Comparison of ENCODE assay signal across 24 cellular contexts in genomic region chr7:116240021-116240659, GRCh38. TPM values are rescaled to one million over a fixed set of nuclear protein-coding genes. Genes with fewer than 3 reads are reported as not detected.
DNase-seq lines count a peak whose midpoint lies in the region; ATAC-seq, FAIRE-seq and TF ChIP-seq lines count a peak whose summit lies in the region.
"Had no signal": no experiment of that assay in that cellular context is flagged by ENCODE, and none has a peak within 500 bp of the region (broad histone marks: within the 10 kb centered on the region; RNA-seq: fewer than 3 reads in every experiment).

No MANE protein-coding gene starts in this region.

- H3K27me3 ChIP-seq in Caco-2 (replicated peaks; ENCODE audit: control insufficient read depth, insufficient read depth, low read length) (no peaks in the 10 kb centered on the region), astrocyte (ENCODE audit: insufficient read depth, low read length) (no peaks in the 10 kb centered on the region), thoracic aorta (replicated peaks; ENCODE audit: insufficient read depth) (no peaks in the 10 kb centered on the region)
- H3K27me3 ChIP-seq in naive thymus-derived CD4-positive, alpha-beta T cell (ENCODE audit: control insufficient read depth in 2 of 2, insufficient read depth in 2 of 2, low read length in 2 of 2): no peaks in the 10 kb centered on the region
- H3K27me3 ChIP-seq: neural progenitor cell, suprapubic skin had no signal

- DNase-seq in Caco-2 (no peak), astrocyte (ENCODE audit: low read depth) (no peak), thoracic aorta (ENCODE audit: low spot score) (no peak), T1000 (lab: John Stamatoyannopoulos, UW) (no peak), EL (no peak)
- DNase-seq in naive thymus-derived CD4-positive, alpha-beta T cell: no peak
- DNase-seq: activated CD4-positive, alpha-beta T cell treated with anti-CD3 and anti-CD28 coated beads for 4 hours; DND-41; head of caudate nucleus; left colon; NCI-H1694 treated with DMSO at 0.1 percent for 48 hours; NCI-H748 treated with DMSO at 0.1 percent for 48 hours; OCI-M1; Right ventricle myocardium superior had no signal

- H3K27ac ChIP-seq in astrocyte (ENCODE audit: low read depth, low read length) (no peak overlapping the region), thoracic aorta (peak overlapping the region; percentile 32 to 33)
- no peak overlapping the region for H3K27ac ChIP-seq in naive thymus-derived CD4-positive, alpha-beta T cell (ENCODE audit: low read depth, low read length)
- H3K27ac ChIP-seq: neural progenitor cell, prostate gland, suprapubic skin had no signal

- peaks cover 15% of the 10 kb centered on the region for H3K4me1 ChIP-seq in Caco-2
- H3K4me1 ChIP-seq in astrocyte (ENCODE audit: insufficient read depth, low read length): no peaks in the 10 kb centered on the region
- peaks cover 8 to 28% of the 10 kb centered on the region in 2 donors for H3K4me1 ChIP-seq in naive thymus-derived CD4-positive, alpha-beta T cell (ENCODE audit: control insufficient read depth in 2 of 2, insufficient read depth in 2 of 2, low read length in 2 of 2)
- peaks cover 46 to 66% of the 10 kb centered on the region in 2 donors for H3K4me1 ChIP-seq in thoracic aorta (ENCODE audit: control insufficient read depth in 1 of 2, low read depth in 2 of 2)
- H3K4me1 ChIP-seq: neural progenitor cell, prostate gland, suprapubic skin had no signal

- ATAC-seq in naive thymus-derived CD4-positive, alpha-beta T cell: no peak
- ATAC-seq in thoracic aorta (ENCODE audit: insufficient number of reproducible peaks, low FRiP score, low read depth) (no peak), GM21367 (IDR thresholded peaks at IDR 0.05; ENCODE audit: unreplicated experiment) (no peak)
- ATAC-seq: GM23338 had no signal

- peaks cover 73% of the 10 kb centered on the region for H3K36me3 Mint-ChIP-seq in Caco-2 (ENCODE audit: insufficient read depth, unreplicated experiment)
- H3K36me3 Mint-ChIP-seq in astrocyte (ENCODE audit: low read depth, unreplicated experiment): peaks cover 30% of the 10 kb centered on the region
- peaks cover 5 to 44% (median 36%) of the 10 kb centered on the region in 5 donors for H3K36me3 Mint-ChIP-seq in naive thymus-derived CD4-positive, alpha-beta T cell

- H3K4me3 Mint-ChIP-seq in Caco-2 (ENCODE audit: unreplicated experiment) (no peak overlapping the region), astrocyte (ENCODE audit: unreplicated experiment) (no peak overlapping the region)
- H3K4me3 Mint-ChIP-seq in naive thymus-derived CD4-positive, alpha-beta T cell: no peak overlapping the region
- H3K4me3 Mint-ChIP-seq: activated T-helper 1 cell treated with anti-CD3 and anti-CD28 coated beads, Interleukin-12 subunit alpha, Interleukin-12 subunit beta, Interleukin-2, Interleukin-4 antibody, amounts not matched to agents 30 ng/mL and 10 ng/mL and 1 ng/mL, durations not matched to agents 14 hours and 24 hours and 36 hours; dendritic cell treated with granulocyte-macrophage colony-stimulating factor and Interleukin-4, amounts not matched to agents 40 ng/mL and 50 ng/mL, for 4 days; GM23338; neural progenitor cell had no signal

- intact Hi-C loops in Caco-2 (cut with micrococcal nuclease; ENCODE audit: unreplicated experiment): no loop called here
- intact Hi-C loops in naive thymus-derived CD4-positive, alpha-beta T cell (cut with micrococcal nuclease): loop anchor here in 1 of 2 donors (2.0 kb wide), 1 partner anchor 17 kb away; no protein-coding TSS in a partner anchor

- TF ChIP-seq CTCF in Caco-2 (IDR thresholded peaks at IDR 0.05; ENCODE audit: insufficient read depth in 1 of 2, low read depth in 1 of 2, low read length in 1 of 2, severe bottlenecking in 1 of 2, unreplicated experiment in 1 of 2): no peak
- TF ChIP-seq CTCF in astrocyte (IDR thresholded peaks at IDR 0.05; ENCODE audit: insufficient read depth, low read depth, low read length): no peak
- TF ChIP-seq CTCF in thoracic aorta (IDR thresholded peaks at IDR 0.05): no peak

- H3K36me3 ChIP-seq in Caco-2 (ENCODE audit: control insufficient read depth, insufficient read depth, low read length): peaks cover 1% of the 10 kb centered on the region; the same call in 1 of the 2 replicates
- peaks cover 26% of the 10 kb centered on the region for H3K36me3 ChIP-seq in astrocyte (ENCODE audit: insufficient read depth, low read length)
- H3K36me3 ChIP-seq in naive thymus-derived CD4-positive, alpha-beta T cell (ENCODE audit: control insufficient read depth in 2 of 3, insufficient read depth in 3 of 3, low read length in 3 of 3): peaks cover 0 to 22% (median 0%) of the 10 kb centered on the region in 3 experiments
- H3K36me3 ChIP-seq in thoracic aorta: peaks cover 4% of the 10 kb centered on the region
- H3K36me3 ChIP-seq: neural progenitor cell, prostate gland had no signal

- no peak for FAIRE-seq in astrocyte (lab: Jason Lieb, UNC)
- FAIRE-seq: bronchial epithelial cell, endometrium, GM12891 had no signal

- H3K27me3 Mint-ChIP-seq in Caco-2 (ENCODE audit: insufficient read depth, unreplicated experiment) (no peaks in the 10 kb centered on the region), astrocyte (ENCODE audit: low read depth, unreplicated experiment) (no peaks in the 10 kb centered on the region)
- no peaks in the 10 kb centered on the region for H3K27me3 Mint-ChIP-seq in naive thymus-derived CD4-positive, alpha-beta T cell
- H3K27me3 Mint-ChIP-seq: dendritic cell treated with granulocyte-macrophage colony-stimulating factor and Interleukin-4, amounts not matched to agents 40 ng/mL and 50 ng/mL, for 4 days had no signal

- POLR2A ChIA-PET in Caco-2 (lab: Charles Lee): interaction anchor here (1.0 kb wide), 1 partner anchor 29 kb away, joined by 3 read pairs; no protein-coding TSS in a partner anchor
- POLR2A ChIA-PET in naive thymus-derived CD4-positive, alpha-beta T cell (lab: Charles Lee): no interaction called here

- H3K9me3 ChIP-seq in Caco-2: peaks cover 20% of the 10 kb centered on the region; the same call in 1 of the 2 replicates
- H3K9me3 ChIP-seq in astrocyte (ENCODE audit: insufficient read depth, low read depth, low read length): peaks cover 6% of the 10 kb centered on the region
- H3K9me3 ChIP-seq in naive thymus-derived CD4-positive, alpha-beta T cell (ENCODE audit: control insufficient read depth in 2 of 3, low read length in 3 of 3): peaks cover 0 to 8% (median 0%) of the 10 kb centered on the region in 3 experiments
- no peaks in the 10 kb centered on the region for H3K9me3 ChIP-seq in thoracic aorta
- H3K9me3 ChIP-seq: prostate gland, suprapubic skin had no signal

- H3K4me1 Mint-ChIP-seq in Caco-2 (ENCODE audit: low read depth, unreplicated experiment) (peaks cover 26% of the 10 kb centered on the region), astrocyte (ENCODE audit: low read depth, unreplicated experiment) (peaks cover 27% of the 10 kb centered on the region)
- peaks cover 23 to 78% (median 42%) of the 10 kb centered on the region in 7 donors for H3K4me1 Mint-ChIP-seq in naive thymus-derived CD4-positive, alpha-beta T cell

- no peak overlapping the region for H3K4me3 ChIP-seq in Caco-2 (ENCODE audit: low read depth, low read length)
- H3K4me3 ChIP-seq in astrocyte (ENCODE audit: insufficient read depth, low read depth, low read length): no peak overlapping the region
- H3K4me3 ChIP-seq in naive thymus-derived CD4-positive, alpha-beta T cell (ENCODE audit: low read length): no peak overlapping the region
- no peak overlapping the region for H3K4me3 ChIP-seq in thoracic aorta
- H3K4me3 ChIP-seq: GM23338, neural progenitor cell, prostate gland, suprapubic skin had no signal

- H4K20me1 ChIP-seq in astrocyte (ENCODE audit: insufficient read depth, low read length): peaks cover 41% of the 10 kb centered on the region

- CTCF ChIA-PET in Caco-2 (lab: Charles Lee): interaction anchor here (1.5 to 1.7 kb wide), 2 partner anchors 60 to 349 kb away, joined by 3 to 12 read pairs; no protein-coding TSS in a partner anchor
- CTCF ChIA-PET in naive thymus-derived CD4-positive, alpha-beta T cell (lab: Charles Lee): interaction anchor here (1.2 to 18.4 kb wide), 3 partner anchors 11 to 61 kb away, joined by 4 to 303 read pairs (median 4); no protein-coding TSS in a partner anchor

- no peak overlapping the region for H3K4me2 ChIP-seq in astrocyte (ENCODE audit: low read length)
- H3K4me2 ChIP-seq: GM23338, neural progenitor cell had no signal

- H2AFZ ChIP-seq in astrocyte (ENCODE audit: low read depth, low read length): no peak overlapping the region
- H2AFZ ChIP-seq: GM23338, neural progenitor cell had no signal

- H3K27ac Mint-ChIP-seq in Caco-2 (ENCODE audit: unreplicated experiment): peak overlapping the region; percentile 9
- H3K27ac Mint-ChIP-seq in astrocyte (ENCODE audit: unreplicated experiment): peak overlapping the region; percentile 75
- H3K27ac Mint-ChIP-seq in naive thymus-derived CD4-positive, alpha-beta T cell: peak overlapping the region in 8 of 9 donors; percentile 10 to 86 (median 56)
- H3K27ac Mint-ChIP-seq: activated T-helper 1 cell treated with anti-CD3 and anti-CD28 coated beads, Interleukin-12 subunit alpha, Interleukin-12 subunit beta, Interleukin-2, Interleukin-4 antibody, amounts not matched to agents 30 ng/mL and 10 ng/mL and 1 ng/mL, durations not matched to agents 14 hours and 24 hours and 36 hours; dendritic cell treated with granulocyte-macrophage colony-stimulating factor and Interleukin-4, amounts not matched to agents 40 ng/mL and 50 ng/mL, for 4 days; GM23338; neural progenitor cell had no signal

- peaks cover 77% of the 10 kb centered on the region for H3K79me2 ChIP-seq in astrocyte (ENCODE audit: insufficient read depth, low read length)

- no peak overlapping the region for H3K9ac ChIP-seq in astrocyte (ENCODE audit: low read length)
- H3K9ac ChIP-seq: neural progenitor cell had no signal

- no TSS peak for BruUV-seq in Caco-2 (replicated peaks; lab: Mats Ljungman, UMichigan)

- H3K9me3 Mint-ChIP-seq in Caco-2 (ENCODE audit: unreplicated experiment) (peaks cover 13% of the 10 kb centered on the region), astrocyte (ENCODE audit: unreplicated experiment) (peaks cover 10% of the 10 kb centered on the region)
- H3K9me3 Mint-ChIP-seq in naive thymus-derived CD4-positive, alpha-beta T cell: peaks cover 0 to 8% (median 2%) of the 10 kb centered on the region in 11 donors

RNA-seq across cellular contexts. Expression of gene TES, which starts 29.8 kb away (rescaled TPM):
- total RNA-seq in Caco-2 (2022): 190 and 207 TPM in 2 replicates
- total RNA-seq in astrocyte: 179 and 184 TPM in 2 replicates
- total RNA-seq in naive thymus-derived CD4-positive, alpha-beta T cell: 100 to 1,000 TPM in 4 of 5 experiments, 10 to 100 TPM in 1; 99.2 to 120 (median 114) TPM
- polyA plus RNA-seq in naive thymus-derived CD4-positive, alpha-beta T cell: 100 to 1,000 TPM; 189 to 195 TPM
- total RNA-seq in thoracic aorta: 100 to 1,000 TPM; 186 to 215 TPM

Comparison
In these comparisons a context has a peak if more than half of its experiments do, and no peak if none do; other contexts are left out.
1. H3K27ac Mint-ChIP-seq: peak in every context shown above with its lines; median percentile 75 in astrocyte; 56 in naive thymus-derived CD4-positive, alpha-beta T cell; 9 in Caco-2.
2. H3K27ac ChIP-seq: peak in thoracic aorta (2 of 2); none in astrocyte (single experiment) and naive thymus-derived CD4-positive, alpha-beta T cell (single experiment).